8 cellular contexts compared by ENCODE assay signal in the genomic region with DNA sequence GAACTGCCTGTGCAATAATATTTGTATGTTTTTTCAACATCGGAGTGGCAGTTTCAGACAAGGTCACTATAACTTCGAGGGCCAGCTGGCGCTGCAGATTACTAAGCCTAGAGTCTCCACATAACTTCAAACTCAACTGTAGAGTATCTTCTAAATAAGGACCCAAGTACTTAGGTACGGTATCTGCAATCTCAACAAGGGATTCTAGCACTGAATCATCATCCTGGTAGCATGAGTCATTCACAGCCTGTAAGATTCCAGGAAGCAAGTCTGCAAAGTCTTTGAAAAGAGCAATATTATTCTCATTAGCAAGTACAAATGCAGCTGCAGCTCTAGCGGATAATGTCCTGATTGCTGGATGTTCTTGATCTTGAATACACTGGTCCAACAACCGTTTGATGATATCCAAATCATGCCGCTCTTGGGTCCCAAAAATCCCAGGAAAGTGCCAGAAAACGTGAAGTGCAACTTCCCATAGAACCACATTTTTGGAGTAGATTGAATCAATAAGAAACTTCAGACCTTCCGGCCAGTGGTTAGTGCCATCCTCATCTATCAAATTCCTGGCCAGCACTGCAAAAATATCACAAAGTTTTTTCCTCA. TPM values are rescaled to one million over a fixed set of nuclear protein-coding genes. Genes with fewer than 3 reads are reported as not detected.
DNase-seq lines count a peak whose midpoint lies in the region; ATAC-seq and TF ChIP-seq lines count a peak whose summit lies in the region.

No MANE protein-coding gene starts in this region.

- H3K27me3 ChIP-seq in NT2/D1 (ENCODE audit: insufficient read depth, insufficient read length) (no peaks in the 10 kb centered on the region), upper lobe of right lung (no peaks in the 10 kb centered on the region)

- peak overlapping the region; percentile 86 for H3K27ac ChIP-seq in upper lobe of right lung

- intact Hi-C loops in upper lobe of right lung (cut with DNase I) = no loop called here

- no peaks in the 10 kb centered on the region for H3K4me1 ChIP-seq in NT2/D1 (ENCODE audit: insufficient read depth, insufficient read length)
- H3K4me1 ChIP-seq in upper lobe of right lung = peaks cover 24% of the 10 kb centered on the region

- DNase-seq in EL = peak; percentile 76
- DNase-seq in NT2/D1 (ENCODE audit: low read depth, low spot score) = no peak
- DNase-seq in choroid plexus epithelial cell (ENCODE audit: low read depth) = peak; percentile 75
- peak; percentile 6 to 91 for DNase-seq in lung microvascular endothelial cell (ENCODE audit: low read depth in 2 of 2)
- no peak for DNase-seq in upper lobe of right lung
- DNase-seq in Ammon's horn (ENCODE audit: low spot score) = no peak
- no peak for DNase-seq in GM19240 (ENCODE audit: insufficient read length, low spot score)
- DNase-seq in SHP77 (lab: John Stamatoyannopoulos, UW) = no peak

- peak overlapping the region; percentile 71 for H3K4me3 ChIP-seq in NT2/D1 (ENCODE audit: insufficient read length, low read depth)
- H3K4me3 ChIP-seq in choroid plexus epithelial cell (ENCODE audit: low read depth, low read length) = peak overlapping the region; percentile 79
- H3K4me3 ChIP-seq in upper lobe of right lung = peak overlapping the region; percentile 84

- TF ChIP-seq CTCF in choroid plexus epithelial cell (conservative IDR thresholded peaks at IDR 0.05; ENCODE audit: low read depth, low read length) (no peak), upper lobe of right lung (IDR thresholded peaks at IDR 0.05) (no peak)

- H3K9me3 ChIP-seq in NT2/D1 (ENCODE audit: insufficient read depth, low read length) = peaks cover 24% of the 10 kb centered on the region
- no peaks in the 10 kb centered on the region for H3K9me3 ChIP-seq in upper lobe of right lung

- H3K9ac ChIP-seq in NT2/D1 (ENCODE audit: insufficient read length, low read depth) = peak overlapping the region; percentile 59

- H3K36me3 ChIP-seq in NT2/D1 (ENCODE audit: insufficient read depth, insufficient read length, low read length) (peaks cover 40% of the 10 kb centered on the region), upper lobe of right lung (peaks cover 11% of the 10 kb centered on the region)

- peak; percentile 28 for ATAC-seq in upper lobe of right lung

RNA-seq across cellular contexts. Expression of gene RANBP6, which starts 0.7 kb away (rescaled TPM):
- total RNA-seq in lung microvascular endothelial cell = 22.9 and 31.5 TPM in 2 replicates
- 14.8 TPM for total RNA-seq in upper lobe of right lung

Comparison
In these comparisons a context has a peak if more than half of its experiments do, and no peak if none do; other contexts are left out.
1. DNase-seq: peak in EL (single experiment), choroid plexus epithelial cell (single experiment) and lung microvascular endothelial cell (2 of 2); none in NT2/D1 (single experiment), upper lobe of right lung (single experiment), Ammon's horn (single experiment), GM19240 (single experiment) and SHP77 (0 of 2).
2. Peak in every context shown above with its lines, with median percentiles within 50 percentile points of each other: H3K4me3 ChIP-seq.